Comparison of ENCODE assay signal across 25 cellular contexts in the genomic region with DNA sequence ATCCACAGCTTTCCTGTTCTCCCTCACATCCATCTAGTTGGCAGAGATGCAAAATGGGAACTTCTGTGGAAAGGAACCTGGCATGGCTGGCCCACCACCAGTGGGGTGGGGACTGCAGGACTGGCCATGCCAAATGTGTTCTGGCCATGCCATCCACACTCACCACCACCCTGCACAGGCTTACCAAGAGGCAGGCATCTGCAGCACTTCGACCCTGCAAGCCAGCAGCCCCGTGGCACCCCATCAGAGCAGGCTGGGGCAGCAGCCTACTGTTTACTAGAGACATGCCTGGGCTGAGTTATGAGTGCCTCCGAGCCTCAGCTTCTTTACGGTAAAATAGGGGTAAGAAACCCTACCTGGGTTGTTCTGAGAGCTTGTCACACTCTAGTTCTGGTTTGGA.
"Had no signal": no experiment of that assay in that cellular context is flagged by ENCODE, and none has a peak within 500 bp of the region (broad histone marks: within the 10 kb centered on the region; RNA-seq: fewer than 3 reads in every experiment).

No MANE protein-coding gene starts in this region.

- H3K36me3 ChIP-seq: esophagus muscularis mucosa, gastroesophageal sphincter, heart left ventricle, left lung, lower lobe of right lung had no signal

- H2AFZ ChIP-seq: hepatocyte had no signal

- H3K27ac Mint-ChIP-seq: immature natural killer cell, mesothelial cell of epicardium, naive B cell had no signal

- H3K9me3 ChIP-seq: esophagus muscularis mucosa, gastroesophageal sphincter, heart left ventricle, left lung, lower lobe of right lung, mucosa of descending colon had no signal

- H3K4me1 Mint-ChIP-seq: immature natural killer cell, naive B cell had no signal

- H3K27me3 ChIP-seq: esophagus muscularis mucosa, heart left ventricle, hepatocyte, left lung had no signal

- ATAC-seq: foreskin keratinocyte, gastroesophageal sphincter, heart left ventricle, left lung, left ventricle myocardium superior, lower lobe of right lung, mucosa of descending colon had no signal

- H3K9me3 Mint-ChIP-seq: immature natural killer cell, mesothelial cell of epicardium had no signal

- H3K27ac ChIP-seq: coronary artery, dorsolateral prefrontal cortex, esophagus muscularis mucosa, foreskin keratinocyte, gastroesophageal sphincter, heart left ventricle, hepatocyte, left lung, lower lobe of right lung had no signal

- H3K4me3 Mint-ChIP-seq: immature natural killer cell, mesothelial cell of epicardium, naive B cell had no signal

- H3K79me2 ChIP-seq: hepatocyte had no signal

- H3K4me1 ChIP-seq: esophagus muscularis mucosa, foreskin keratinocyte, gastroesophageal sphincter, heart left ventricle, left lung, lower lobe of right lung had no signal

- H3K4me3 ChIP-seq: coronary artery, dorsolateral prefrontal cortex, esophagus muscularis mucosa, gastroesophageal sphincter, heart left ventricle, hepatocyte, left lung, lower lobe of right lung, mucosa of descending colon had no signal

- H3K36me3 Mint-ChIP-seq: immature natural killer cell, mesothelial cell of epicardium, naive B cell had no signal

- FAIRE-seq: colon, endothelial cell of umbilical vein, frontal cortex, kidney had no signal

- H3K4me2 ChIP-seq: hepatocyte had no signal

- DNase-seq: dermis blood vessel endothelial cell; dorsolateral prefrontal cortex; effector CD4-positive, alpha-beta T cell; effector memory CD4-positive, alpha-beta T cell; foreskin keratinocyte; heart left ventricle; hypothalamus; immature natural killer cell; islet precursor cell; kidney; kidney glomerular epithelial cell; left lung; left ventricle myocardium superior; lower lobe of right lung; mesenchymal stem cell; mucosa of descending colon; naive B cell had no signal
